8 cellular contexts compared by ENCODE assay signal in the genomic region with DNA sequence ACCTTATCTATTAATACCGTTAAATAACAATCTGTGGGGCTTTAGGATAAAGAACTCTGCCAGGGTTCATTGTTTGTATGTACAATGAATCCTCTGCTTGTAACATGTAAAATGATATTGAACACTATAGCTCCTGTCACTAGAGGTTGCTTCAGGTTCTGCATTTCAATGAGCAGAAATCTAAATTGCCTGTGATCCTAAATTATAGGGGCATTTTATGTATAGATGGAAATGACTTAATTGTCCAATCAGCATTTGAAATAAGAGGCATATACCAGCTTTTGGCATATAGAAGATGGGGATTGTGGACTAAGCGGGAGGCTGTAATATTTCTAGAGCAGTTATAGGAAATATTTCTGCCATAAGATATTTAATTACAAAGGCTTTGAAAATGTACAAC. TPM values are rescaled to one million over a fixed set of nuclear protein-coding genes. Genes with fewer than 3 reads are reported as not detected.
DNase-seq lines count a peak whose midpoint lies in the region; ATAC-seq, FAIRE-seq and TF ChIP-seq lines count a peak whose summit lies in the region.
"Had no signal": no experiment of that assay in that cellular context is flagged by ENCODE, and none has a peak within 500 bp of the region (broad histone marks: within the 10 kb centered on the region; RNA-seq: fewer than 3 reads in every experiment).

No MANE protein-coding gene starts in this region.

- TF ChIP-seq CTCF in DND-41 (IDR thresholded peaks at IDR 0.05; ENCODE audit: borderline replicate concordance, extremely low read depth, low read length, poor library complexity, severe bottlenecking) = no peak
- no peak; a peak in 1 of 6 replicates for TF ChIP-seq CTCF in GM12878 (IDR thresholded peaks at IDR 0.05 in 2 of 3, conservative IDR thresholded peaks at IDR 0.05 in 1 of 3; ENCODE audit: control insufficient read depth in 2 of 3, extremely low read depth in 1 of 3, insufficient read depth in 1 of 3, low read depth in 3 of 3, low read length in 3 of 3)
- no peak for TF ChIP-seq CTCF in nephron (IDR thresholded peaks at IDR 0.05; ENCODE audit: unreplicated experiment in 3 of 3)
- TF ChIP-seq CTCF in omental fat pad (IDR thresholded peaks at IDR 0.05) = no peak
- TF ChIP-seq CTCF in colonic mucosa (IDR thresholded peaks at IDR 0.05) = no peak

- H4K20me1 ChIP-seq in DND-41 (ENCODE audit: insufficient read depth, low read length) (peaks cover 6% of the 10 kb centered on the region; the same call in 1 of the 2 replicates), GM12878 (ENCODE audit: control insufficient read depth, insufficient read depth) (no peaks in the 10 kb centered on the region)

- POLR2A ChIA-PET in GM12878 (lab: Charles Lee) = interaction anchor here (0.6 to 8.1 kb wide), 21 partner anchors 10 to 1139 kb away, joined by 3 to 123 read pairs (median 5); a partner anchor contains a TSS

- H3K27me3 Mint-ChIP-seq in IgD-negative memory B cell (no peaks in the 10 kb centered on the region), nephron (ENCODE audit: low read depth) (no peaks in the 10 kb centered on the region)

- H3K4me3 Mint-ChIP-seq in IgD-negative memory B cell = peak overlapping the region; percentile 91 to 98 (median 98)
- peak overlapping the region; percentile 100 for H3K4me3 Mint-ChIP-seq in nephron

- peak overlapping the region; percentile 82 to 98 (median 86) for H3K27ac Mint-ChIP-seq in IgD-negative memory B cell
- peak overlapping the region; percentile 12 to 24 (median 24) for H3K27ac Mint-ChIP-seq in nephron

- TF ChIP-seq RAD21 in GM12878 (IDR thresholded peaks at IDR 0.05; ENCODE audit: insufficient read depth, low read depth, low read length) = no peak

- peaks cover 4% of the 10 kb centered on the region for H3K36me3 Mint-ChIP-seq in IgD-negative memory B cell
- no peaks in the 10 kb centered on the region for H3K36me3 Mint-ChIP-seq in nephron (ENCODE audit: low read depth)

- 0% methylated on average over 2 of the region's 2 CpGs for WGBS in GM12878 (ENCODE audit: insufficient coverage, insufficient replicate concordance, low lambda C conversion rate, missing lambda C conversion rate)

- H3K79me2 ChIP-seq in DND-41 (ENCODE audit: insufficient read depth, low read length) (peaks cover 64% of the 10 kb centered on the region), GM12878 (ENCODE audit: control insufficient read depth, insufficient read depth, low read length) (peaks cover 91% of the 10 kb centered on the region)

- H3K36me3 ChIP-seq in DND-41 (ENCODE audit: insufficient read depth, low read length) = no peaks in the 10 kb centered on the region; the same call in 1 of the 2 replicates
- H3K36me3 ChIP-seq in GM12878 (ENCODE audit: control insufficient read depth in 2 of 2, insufficient read depth in 2 of 2, low read length in 1 of 2) = no peaks in the 10 kb centered on the region; a peak in 1 of 4 replicates
- no peaks in the 10 kb centered on the region for H3K36me3 ChIP-seq in colonic mucosa

- no peak overlapping the region for H2AFZ ChIP-seq in DND-41 (ENCODE audit: low read depth, low read length)
- no peak overlapping the region for H2AFZ ChIP-seq in GM12878 (ENCODE audit: control insufficient read depth, low read depth, low read length)

- ATAC-seq in DND-41 (ENCODE audit: insufficient read depth, low read depth) = no peak
- ATAC-seq in GM12878 = peak; percentile 7; the same call in 2 of the 3 replicates
- ATAC-seq in HG03039 (IDR thresholded peaks at IDR 0.05; ENCODE audit: unreplicated experiment) = no peak
- no peak for ATAC-seq in omental fat pad (ENCODE audit: low FRiP score)

- H3K9me3 ChIP-seq in DND-41 (ENCODE audit: insufficient read depth, low read length, severe bottlenecking) (no peaks in the 10 kb centered on the region), GM12878 (replicated peaks; ENCODE audit: control insufficient read depth, insufficient read depth, low read length) (no peaks in the 10 kb centered on the region; the same call in 2 of the 3 replicates), colonic mucosa (no peaks in the 10 kb centered on the region)

- FAIRE-seq in GM12878 (lab: Jason Lieb, UNC) = no peak

- no peaks in the 10 kb centered on the region for H3K27me3 ChIP-seq in DND-41 (ENCODE audit: insufficient read depth, low read length, poor library complexity)
- no peaks in the 10 kb centered on the region for H3K27me3 ChIP-seq in GM12878 (replicated peaks in 1 of 2; ENCODE audit: control insufficient read depth in 2 of 2, insufficient read depth in 2 of 2, low read length in 1 of 2)
- H3K27me3 ChIP-seq in colonic mucosa = no peaks in the 10 kb centered on the region

- intact Hi-C loops in GM12878 (cut with micrococcal nuclease; ENCODE audit: unreplicated experiment) = loop anchor here (2.0 to 5.0 kb wide), 5 partner anchors 51 to 241 kb away; no protein-coding TSS in a partner anchor
- intact Hi-C loops in colonic mucosa (cut with DNase I) = loop anchor here (10.0 kb wide), 2 partner anchors 71 to 121 kb away; no protein-coding TSS in a partner anchor

- SMC1A ChIA-PET in GM12878 (lab: Charles Lee; ENCODE audit: uncharacterized antibody, unreplicated experiment) = interaction anchor here (0.7 to 6.5 kb wide), 31 partner anchors 10 to 246 kb away, joined by 3 to 125 read pairs (median 5); a partner anchor contains a TSS

- no TSS peak for BruUV-seq in GM12878 (replicated peaks; lab: Mats Ljungman, UMichigan)

- H3K9ac ChIP-seq in DND-41 (ENCODE audit: low read depth, low read length) (peak overlapping the region; percentile 73), GM12878 (ENCODE audit: control insufficient read depth, insufficient read depth, low read length) (peak overlapping the region; percentile 88), colonic mucosa (ENCODE audit: low read depth in 2 of 2, low read length in 2 of 2) (no peak overlapping the region)

- TF ChIP-seq EP300 in GM12878 (IDR thresholded peaks at IDR 0.05; ENCODE audit: borderline replicate concordance in 1 of 2, control insufficient read depth in 1 of 2, low read depth in 2 of 2, low read length in 2 of 2) = no peak

- in situ Hi-C loops in GM12878 (cut with MboI) = no loop called here

- H3K27ac ChIP-seq in DND-41 (ENCODE audit: low read length) (no peak overlapping the region), GM12878 (ENCODE audit: control insufficient read depth, insufficient read depth) (peak overlapping the region; percentile 92), colonic mucosa (no peak overlapping the region)

- RAD21 ChIA-PET in GM12878 (lab: Charles Lee; ENCODE audit: unreplicated experiment) = interaction anchor here (0.6 to 9.6 kb wide), 28 partner anchors 9 to 306 kb away, joined by 3 to 100 read pairs (median 5); a partner anchor contains a TSS

- DNase-seq in DND-41 (no peak), GM12878 (ENCODE audit: low read depth, low spot score) (no peak), omental fat pad (ENCODE audit: low spot score) (no peak), colonic mucosa (no peak)
- DNase-seq: NCI-H446 had no signal

- CTCF ChIA-PET in GM12878 (lab: Yijun Ruan, JAX) = interaction anchor here (0.5 to 4.8 kb wide), 17 partner anchors 10 to 245 kb away, joined by 3 to 31 read pairs (median 4); no protein-coding TSS in a partner anchor

- no peaks in the 10 kb centered on the region for H3K9me3 Mint-ChIP-seq in IgD-negative memory B cell
- no peaks in the 10 kb centered on the region for H3K9me3 Mint-ChIP-seq in nephron

- peaks cover 42 to 49% (median 46%) of the 10 kb centered on the region in 3 donors for H3K4me1 Mint-ChIP-seq in IgD-negative memory B cell
- H3K4me1 Mint-ChIP-seq in nephron = peaks cover 24% of the 10 kb centered on the region

- H3K4me1 ChIP-seq in DND-41 (ENCODE audit: insufficient read depth, low read length) (peaks cover 46% of the 10 kb centered on the region), GM12878 (ENCODE audit: control insufficient read depth, insufficient read depth, low read length) (peaks cover 24% of the 10 kb centered on the region), colonic mucosa (no peaks in the 10 kb centered on the region)

- H3K4me2 ChIP-seq in DND-41 (ENCODE audit: insufficient read depth, low read length) (peak overlapping the region; percentile 97), GM12878 (ENCODE audit: control insufficient read depth, insufficient read depth) (peak overlapping the region; percentile 15)

- H3K4me3 ChIP-seq in DND-41 (ENCODE audit: low read depth in 1 of 2, low read length in 2 of 2) (peak overlapping the region in 1 of 2 experiments; percentile 87; a peak in 2 of 4 replicates), GM12878 (peak overlapping the region; percentile 94), colonic mucosa (no peak overlapping the region)

- TF ChIP-seq POLR2A in GM12878 (IDR thresholded peaks at IDR 0.05; ENCODE audit: low read depth, low read length) = no peak

RNA-seq across cellular contexts. Expression of a gene that starts 2.0 kb away (rescaled TPM):
- polyA plus RNA-seq in IgD-negative memory B cell = 64.7 TPM
- 241 and 256 TPM in 2 replicates for total RNA-seq in GM12878 (2013; cell fraction: nucleolus; rRNA removed)
- 82.4 and 88.7 TPM in 2 replicates for total RNA-seq in GM12878 (2014; rRNA removed)
- 95.3 and 95.8 TPM in 2 replicates for total RNA-seq in GM12878 (2014; rRNA removed; fragmentation: Illumina TruSeq; extraction: Trizol)
- 87.4 and 96.2 TPM in 2 replicates for total RNA-seq in GM12878 (2021)
- 30.3 TPM for polyA plus RNA-seq in GM12878 (2011; ENCODE audit: low read depth)
- polyA plus RNA-seq in GM12878 (2011; rRNA removed) = 92.6 and 114 TPM in 2 replicates
- polyA plus RNA-seq in GM12878 (2011; cell fraction: cytosol; rRNA removed) = 60.3 and 60.4 TPM in 2 replicates
- 89.9 and 95.2 TPM in 2 replicates for polyA plus RNA-seq in GM12878 (2011; cell fraction: nucleus; rRNA removed)
- 38.3 and 50.2 TPM in 2 replicates for polyA plus RNA-seq in GM12878 (2012)
- 78.2 and 94.6 TPM in 2 replicates for polyA plus RNA-seq in GM12878 (2014; fragmentation: Illumina TruSeq; extraction: Trizol)
- polyA plus RNA-seq in GM12878 (2014; fragmentation: Nextera tagmentation; extraction: Ambion mirVana) = 10 to 100 TPM; 16.9 to 18.0 TPM
- polyA plus RNA-seq in GM12878 (2014; rRNA removed) = 62.4 and 66.0 TPM in 2 replicates
- 10 to 100 TPM; 68.1 to 69.1 TPM for polyA plus RNA-seq in GM12878 (2016; fragmentation: Nextera tagmentation; extraction: Ambion mirVana)
- 126 and 138 TPM in 2 replicates for polyA minus RNA-seq in GM12878 (2011; rRNA and poly(A)+ RNA removed)
- polyA minus RNA-seq in GM12878 (2011; cell fraction: cytosol; rRNA and poly(A)+ RNA removed) = 52.3 and 52.4 TPM in 2 replicates
- 48.2 and 66.5 TPM in 2 replicates for polyA minus RNA-seq in GM12878 (2011; cell fraction: nucleus; rRNA and poly(A)+ RNA removed)
- 10 to 100 TPM; 33.7 to 70.6 (median 43.7) TPM for total RNA-seq in omental fat pad
- 10 to 100 TPM; 17.1 to 24.2 TPM for total RNA-seq in colonic mucosa

Comparison
In these comparisons a context has a peak if more than half of its experiments do, and no peak if none do; other contexts are left out.
1. H3K9ac ChIP-seq: peak in DND-41 (single experiment) and GM12878 (single experiment); none in colonic mucosa (0 of 2).